Comparison of ENCODE assay signal across 11 cellular contexts in the genomic region with DNA sequence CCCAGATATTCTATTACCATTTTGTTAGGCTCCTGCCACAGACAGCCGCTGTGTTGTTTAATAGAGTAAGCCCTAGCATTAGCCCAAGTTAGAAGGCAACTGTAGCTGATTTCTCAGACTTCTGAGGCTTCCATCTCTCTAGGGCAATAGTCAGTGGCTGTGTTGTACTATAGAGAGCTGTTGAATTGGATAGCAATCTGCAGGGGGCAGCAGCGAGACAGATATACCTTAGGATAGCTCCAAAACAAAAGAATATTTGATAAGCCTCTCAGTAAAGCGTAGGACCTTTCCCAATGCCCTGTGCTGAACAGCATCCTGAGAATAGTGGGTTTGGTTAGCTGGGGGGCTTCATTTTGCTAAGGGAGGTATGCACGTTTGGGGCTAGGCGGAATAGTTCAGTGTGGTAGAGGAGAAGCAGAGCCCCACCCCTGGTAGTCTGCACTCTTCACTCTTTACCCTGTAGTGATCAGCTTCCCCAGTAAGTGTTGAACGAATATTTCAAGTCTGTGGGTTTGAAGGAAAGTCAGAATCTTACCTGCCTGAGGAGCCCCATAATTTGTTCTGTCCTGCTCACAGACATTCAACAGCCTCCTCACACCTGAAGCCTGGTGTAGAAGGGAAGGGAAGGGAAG.
DNase-seq lines count a peak whose midpoint lies in the region; ATAC-seq and TF ChIP-seq lines count a peak whose summit lies in the region.
"Had no signal": no experiment of that assay in that cellular context is flagged by ENCODE, and none has a peak within 500 bp of the region (broad histone marks: within the 10 kb centered on the region; RNA-seq: fewer than 3 reads in every experiment).

No MANE protein-coding gene starts in this region.

- intact Hi-C loops in Right ventricle myocardium inferior (cut with DNase I) (no loop called here), cardiac septum (cut with DNase I) (no loop called here)

- H3K4ac ChIP-seq in neuronal stem cell (ENCODE audit: low read length): no peak overlapping the region

- no peak overlapping the region for H3K4me3 ChIP-seq in OCI-LY1 (ENCODE audit: low read depth, low read length, poor library complexity, severe bottlenecking)
- H3K4me3 ChIP-seq in fibroblast of villous mesenchyme (ENCODE audit: low read depth, low read length): no peak overlapping the region
- no peak overlapping the region for H3K4me3 ChIP-seq in neuronal stem cell (ENCODE audit: low read length in 2 of 2)
- H3K4me3 ChIP-seq: vagina had no signal

- H3K9ac ChIP-seq in OCI-LY1 (ENCODE audit: low read length) (no peak overlapping the region), neuronal stem cell (ENCODE audit: low read depth, low read length, poor library complexity) (no peak overlapping the region)

- no peak overlapping the region for H3K23ac ChIP-seq in neuronal stem cell (ENCODE audit: low read depth, low read length, poor library complexity)

- no peaks in the 10 kb centered on the region for H3K9me3 Mint-ChIP-seq in type B pancreatic cell

- no peaks in the 10 kb centered on the region for H3K36me3 ChIP-seq in OCI-LY1 (ENCODE audit: insufficient read depth, low read length)
- no peaks in the 10 kb centered on the region for H3K36me3 ChIP-seq in neuronal stem cell (replicated peaks in 1 of 2; ENCODE audit: control insufficient read depth in 2 of 2, insufficient read depth in 2 of 2, low read length in 2 of 2)
- H3K36me3 ChIP-seq: vagina had no signal

- peaks cover 15% of the 10 kb centered on the region for H3K27me3 Mint-ChIP-seq in type B pancreatic cell

- no peaks in the 10 kb centered on the region for H3K79me1 ChIP-seq in neuronal stem cell (ENCODE audit: low read depth, low read length)

- H3K14ac ChIP-seq in neuronal stem cell (ENCODE audit: low read length): no peak overlapping the region

- no peaks in the 10 kb centered on the region for H3K36me3 Mint-ChIP-seq in type B pancreatic cell

- no peaks in the 10 kb centered on the region for H3K4me1 Mint-ChIP-seq in type B pancreatic cell (ENCODE audit: unreplicated experiment)

- H3K4me1 ChIP-seq in OCI-LY1 (ENCODE audit: insufficient read depth, low read length, severe bottlenecking) (no peaks in the 10 kb centered on the region), neuronal stem cell (ENCODE audit: control insufficient read depth in 2 of 2, insufficient read depth in 1 of 2, low read depth in 1 of 2, low read length in 2 of 2) (peaks cover 0 to 1% of the 10 kb centered on the region in 2 donors)
- H3K4me1 ChIP-seq: vagina had no signal

- H3K4me2 ChIP-seq in OCI-LY1 (ENCODE audit: low read length): no peak overlapping the region
- H3K4me2 ChIP-seq in neuronal stem cell (ENCODE audit: insufficient read depth, low read length, poor library complexity, severe bottlenecking): no peak overlapping the region

- H3F3A ChIP-seq in OCI-LY1 (ENCODE audit: insufficient read depth, low read length): no peaks in the 10 kb centered on the region

- ATAC-seq in Right ventricle myocardium inferior: peak; percentile 67
- ATAC-seq in HG02981 (IDR thresholded peaks at IDR 0.05; ENCODE audit: unreplicated experiment): no peak

- no peak overlapping the region for H3K4me3 Mint-ChIP-seq in type B pancreatic cell

- H3K27me3 ChIP-seq in OCI-LY1 (ENCODE audit: insufficient read depth, low read length) (no peaks in the 10 kb centered on the region), neuronal stem cell (ENCODE audit: control insufficient read depth in 3 of 3, insufficient read depth in 3 of 3, low read depth in 1 of 3, low read length in 3 of 3) (peaks cover 0 to under 1% (median 0%) of the 10 kb centered on the region in 3 experiments)
- H3K27me3 ChIP-seq: vagina had no signal

- no peak overlapping the region for H2BK12ac ChIP-seq in neuronal stem cell (ENCODE audit: low read length)

- no peaks in the 10 kb centered on the region for H3K9me3 ChIP-seq in OCI-LY1 (ENCODE audit: low read length)
- no peaks in the 10 kb centered on the region for H3K9me3 ChIP-seq in neuronal stem cell (replicated peaks in 1 of 2; ENCODE audit: control insufficient read depth in 2 of 2, insufficient read depth in 1 of 2, low read depth in 1 of 2, low read length in 2 of 2)
- H3K9me3 ChIP-seq: vagina had no signal

- no peak overlapping the region for H2BK120ac ChIP-seq in neuronal stem cell (ENCODE audit: low read depth, low read length)

- H2BK5ac ChIP-seq in neuronal stem cell (ENCODE audit: low read length): no peak overlapping the region

- no CpG with 5 or more reads among the region's 6 CpGs for WGBS in neuronal stem cell (ENCODE audit: extremely low coverage in 2 of 2, insufficient read length in 2 of 2, insufficient replicate concordance in 1 of 2), 2 donors

- H3K18ac ChIP-seq in neuronal stem cell (ENCODE audit: low read length): no peak overlapping the region

- no peaks in the 10 kb centered on the region for H3K79me2 ChIP-seq in OCI-LY1 (ENCODE audit: insufficient read depth, low read length)

- H2AFZ ChIP-seq in OCI-LY1 (ENCODE audit: low read length) (no peak overlapping the region), neuronal stem cell (ENCODE audit: low read length) (no peak overlapping the region)

- no peaks in the 10 kb centered on the region for H3K9me2 ChIP-seq in OCI-LY1 (ENCODE audit: low read depth, low read length)

- H2BK15ac ChIP-seq in neuronal stem cell (ENCODE audit: low read length): no peak overlapping the region

- TF ChIP-seq CTCF in OCI-LY1 (IDR thresholded peaks at IDR 0.05; ENCODE audit: low read length) (peak; percentile 38; the same call in 1 of the 2 replicates), fibroblast of villous mesenchyme (IDR thresholded peaks at IDR 0.05; ENCODE audit: insufficient read depth, low read depth, low read length) (peak; percentile 55), type B pancreatic cell (conservative IDR thresholded peaks at IDR 0.05) (peak; percentile 62)

- no peak overlapping the region for H3K27ac ChIP-seq in OCI-LY1 (ENCODE audit: low read depth, low read length, poor library complexity, severe bottlenecking)
- no peak overlapping the region for H3K27ac ChIP-seq in neuronal stem cell (replicated peaks; ENCODE audit: low read length)
- H3K27ac ChIP-seq: vagina had no signal

- no peak overlapping the region for H2AK5ac ChIP-seq in neuronal stem cell (ENCODE audit: low read depth, low read length)

- no peak overlapping the region for H4K8ac ChIP-seq in neuronal stem cell (ENCODE audit: low read depth, low read length)

- H4K20me1 ChIP-seq in OCI-LY1 (ENCODE audit: insufficient read depth, low read length): no peaks in the 10 kb centered on the region

- no peak overlapping the region for H4K91ac ChIP-seq in neuronal stem cell (ENCODE audit: low read depth, low read length, poor library complexity)

- DNase-seq in Right ventricle myocardium inferior (ENCODE audit: missing footprints): peak; percentile 73
- no peak for DNase-seq in cardiac septum (ENCODE audit: low spot score)
- DNase-seq in fibroblast of villous mesenchyme (ENCODE audit: low read depth): peak; percentile 42
- no peak for DNase-seq in type B pancreatic cell (ENCODE audit: extremely low spot score, unreplicated experiment)
- DNase-seq in neuronal stem cell (ENCODE audit: low spot score): no peak
- no peak for DNase-seq in NCI-H1092 (lab: John Stamatoyannopoulos, UW)
- DNase-seq: DMS79, retina had no signal

- H3K27ac Mint-ChIP-seq in type B pancreatic cell: no peak overlapping the region

Comparison
In these comparisons a context has a peak if more than half of its experiments do, and no peak if none do; other contexts are left out.
1. DNase-seq: peak in Right ventricle myocardium inferior (single experiment) and fibroblast of villous mesenchyme (single experiment); none in cardiac septum (single experiment), type B pancreatic cell (single experiment), neuronal stem cell (single experiment) and NCI-H1092 (single experiment).
2. Peak in every context shown above with its lines, with median percentiles within 50 percentile points of each other: CTCF ChIP-seq.